Comparison of ENCODE assay signal across 20 cellular contexts in the genomic region with DNA sequence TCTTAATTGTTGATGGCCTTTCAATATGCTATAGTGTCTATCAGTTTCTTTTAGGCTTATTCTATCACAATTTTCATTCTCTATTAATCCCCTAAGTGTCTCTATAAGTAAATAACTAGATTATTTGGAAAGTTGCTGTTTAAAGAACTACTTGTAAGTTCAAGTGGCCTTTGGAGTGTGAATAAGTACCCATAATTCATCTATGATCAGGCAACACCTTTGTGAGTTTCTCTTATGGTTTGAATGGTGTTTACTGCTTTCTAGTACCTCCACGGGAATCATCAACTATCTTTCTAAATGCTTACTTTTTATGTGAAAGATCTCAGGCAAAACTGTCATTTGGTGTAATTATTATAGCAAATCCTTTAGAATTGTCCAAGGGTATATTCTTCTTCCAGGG.
"Had no signal": no experiment of that assay in that cellular context is flagged by ENCODE, and none has a peak within 500 bp of the region (broad histone marks: within the 10 kb centered on the region; RNA-seq: fewer than 3 reads in every experiment).

No MANE protein-coding gene starts in this region.

- DNase-seq: hippocampal formation; kidney glomerular epithelial cell; left cardiac atrium; lower lobe of right lung; mammary epithelial cell; mesenchymal stem cell; naive thymus-derived CD8-positive, alpha-beta T cell; nucleus accumbens; pancreas; posterior cingulate gyrus; retina; right cardiac atrium; stimulated activated CD4-positive, alpha-beta T cell treated with anti-CD3 and anti-CD28 coated beads, Interleukin-12 subunit alpha, Interleukin-12 subunit beta, amount 100 ng/mL, for 4 hours; stimulated activated CD4-positive, alpha-beta T cell treated with anti-CD3 and anti-CD28 coated beads, Interleukin-15, amount 100 ng/mL, for 24 hours; stimulated activated CD4-positive, alpha-beta T cell treated with anti-CD3 and anti-CD28 coated beads, Interleukin-2, amount 100 ng/mL, for 24 hours; stimulated activated CD4-positive, alpha-beta T cell treated with anti-CD3 and anti-CD28 coated beads, Interleukin-4, amount 100 ng/mL, for 1 hour; stimulated activated naive CD4-positive, alpha-beta T cell; tibial artery; trophoblast cell; upper lobe of right lung had no signal
